ENCODE assay signal across 8 cellular contexts in the genomic region with DNA sequence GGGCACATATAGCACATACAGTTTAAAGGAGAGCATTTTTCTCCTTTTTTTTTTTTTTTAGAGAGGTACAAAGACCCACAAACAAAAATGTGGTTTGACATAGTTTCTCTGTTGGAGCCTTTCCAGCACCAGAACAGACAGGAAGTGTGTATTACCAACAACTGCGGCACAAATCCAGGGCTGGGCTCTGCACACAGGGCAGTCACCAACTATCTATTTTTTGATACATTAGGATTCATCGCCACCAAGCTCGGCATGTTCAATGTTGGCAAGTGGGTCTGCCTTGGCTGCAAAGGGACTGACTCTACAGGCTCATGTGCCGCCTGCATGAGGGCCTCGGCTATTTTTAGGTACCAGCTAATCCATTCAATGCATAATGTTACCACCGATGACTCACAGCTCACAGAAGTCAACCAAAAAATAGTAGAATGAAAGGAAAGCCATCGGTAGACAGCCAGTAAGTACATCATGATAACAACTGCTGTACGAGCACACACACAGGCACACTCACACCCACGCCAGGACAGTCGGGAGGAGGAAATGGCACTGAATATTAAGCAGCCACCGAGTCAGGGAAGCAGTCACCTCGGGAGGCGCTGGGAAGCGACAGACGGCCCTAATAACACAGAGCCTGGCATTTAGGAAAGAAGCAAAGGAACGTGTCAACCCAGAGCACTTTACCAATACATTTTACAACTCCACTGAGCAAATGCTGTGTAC.
DNase-seq lines count a peak whose midpoint lies in the region; ATAC-seq and TF ChIP-seq lines count a peak whose summit lies in the region.

No MANE protein-coding gene starts in this region.

- no peaks in the 10 kb centered on the region for H3K36me3 Mint-ChIP-seq in CD8-positive, alpha-beta T cell
- H3K36me3 Mint-ChIP-seq in T-cell: peaks cover 4% of the 10 kb centered on the region

- H3K4me3 ChIP-seq in CD8-positive, alpha-beta T cell (ENCODE audit: low read depth, low read length): peak overlapping the region; percentile 33

- intact Hi-C loops in CD8-positive, alpha-beta T cell (cut with DNase I, micrococcal nuclease): loop anchor here (1.0 to 10.0 kb wide), 14 partner anchors 11 to 1945 kb away; a partner anchor contains a TSS
- intact Hi-C loops in left cardiac atrium (cut with DNase I) (no loop called here), sciatic nerve (cut with DNase I) (no loop called here)

- POLR2A ChIA-PET in CD8-positive, alpha-beta T cell (lab: Charles Lee): interaction anchor here (0.6 to 1.8 kb wide), 4 partner anchors 12 to 442 kb away, joined by 3 to 8 read pairs (median 5); a partner anchor contains a TSS
- POLR2A ChIA-PET in T-cell (lab: Charles Lee): interaction anchor here in 1 of 2 donors (0.5 to 1.8 kb wide), 4 partner anchors 101 to 685 kb away, joined by 4 to 6 read pairs (median 5); a partner anchor contains a TSS

- no peaks in the 10 kb centered on the region for H3K27me3 ChIP-seq in CD8-positive, alpha-beta T cell (ENCODE audit: insufficient read depth, low read length)

- no peaks in the 10 kb centered on the region for H3K36me3 ChIP-seq in CD8-positive, alpha-beta T cell (ENCODE audit: insufficient read depth, low read length)

- peak overlapping the region; percentile 67 for H3K4me3 Mint-ChIP-seq in CD8-positive, alpha-beta T cell
- peak overlapping the region; percentile 52 to 79 (median 70) for H3K4me3 Mint-ChIP-seq in T-cell

- no peaks in the 10 kb centered on the region for H3K9me3 ChIP-seq in CD8-positive, alpha-beta T cell (ENCODE audit: low read length)

- no peak for TF ChIP-seq CTCF in CD8-positive, alpha-beta T cell (IDR thresholded peaks at IDR 0.05)

- CTCF ChIA-PET in CD8-positive, alpha-beta T cell (lab: Charles Lee): interaction anchor here (1.1 to 12.9 kb wide), 4 partner anchors 12 to 451 kb away, joined by 3 to 168 read pairs (median 7); no protein-coding TSS in a partner anchor
- CTCF ChIA-PET in T-cell (lab: Charles Lee): interaction anchor here in 1 of 2 donors (0.7 to 3.0 kb wide), 5 partner anchors 9 to 451 kb away, joined by 3 to 24 read pairs (median 7); no protein-coding TSS in a partner anchor

- H3K4me1 ChIP-seq in CD8-positive, alpha-beta T cell (ENCODE audit: insufficient read depth, low read length): peaks cover 73% of the 10 kb centered on the region

- peak; percentile 27 to 85 (median 66) for DNase-seq in CD8-positive, alpha-beta T cell
- DNase-seq in HT1080 (ENCODE audit: low read depth) (peak; percentile 95), T-cell (peak; percentile 40 to 76 (median 61)), amniotic epithelial cell (ENCODE audit: low read depth) (peak; percentile 88), left cardiac atrium (peak; percentile 77), sciatic nerve (ENCODE audit: low spot score) (peak; percentile 65), NCI-H526 (lab: John Stamatoyannopoulos, UW) (no peak)

- peak overlapping the region; percentile 94 for H3K27ac Mint-ChIP-seq in CD8-positive, alpha-beta T cell
- H3K27ac Mint-ChIP-seq in T-cell: peak overlapping the region; percentile 83 to 93

- H3K4me1 Mint-ChIP-seq in CD8-positive, alpha-beta T cell (ENCODE audit: low read depth): peaks cover 75% of the 10 kb centered on the region
- peaks cover 69 to 82% (median 77%) of the 10 kb centered on the region in 3 donors for H3K4me1 Mint-ChIP-seq in T-cell

- peak overlapping the region; percentile 69 for H3K27ac ChIP-seq in CD8-positive, alpha-beta T cell (ENCODE audit: low read depth, low read length)

- H3K27me3 Mint-ChIP-seq in CD8-positive, alpha-beta T cell (ENCODE audit: low read depth): no peaks in the 10 kb centered on the region
- no peaks in the 10 kb centered on the region for H3K27me3 Mint-ChIP-seq in T-cell

- H3K9me3 Mint-ChIP-seq in CD8-positive, alpha-beta T cell: no peaks in the 10 kb centered on the region
- no peaks in the 10 kb centered on the region for H3K9me3 Mint-ChIP-seq in T-cell

- ATAC-seq in CD8-positive, alpha-beta T cell: peak; percentile 58
- ATAC-seq in GM21367 (IDR thresholded peaks at IDR 0.05; ENCODE audit: unreplicated experiment) (peak; percentile 52), T-cell (replicated peaks in 1 of 4) (peak; percentile 66 to 79 (median 78)), left cardiac atrium (peak; percentile 82 to 86), sciatic nerve (peak; percentile 71)

Comparison
In these comparisons a context has a peak if more than half of its experiments do, and no peak if none do; other contexts are left out.
1. DNase-seq: peak in CD8-positive, alpha-beta T cell (7 of 7), HT1080 (single experiment), T-cell (34 of 34), amniotic epithelial cell (single experiment), left cardiac atrium (single experiment) and sciatic nerve (single experiment); none in NCI-H526 (0 of 2).
2. intact Hi-C loops: an anchor here in CD8-positive, alpha-beta T cell (1.0 to 10.0 kb wide); none called in left cardiac atrium and sciatic nerve.
3. Peak in every context shown above with its lines, with median percentiles within 50 percentile points of each other: ATAC-seq.